ENCODE assay signal across 20 cellular contexts in the genomic region with DNA sequence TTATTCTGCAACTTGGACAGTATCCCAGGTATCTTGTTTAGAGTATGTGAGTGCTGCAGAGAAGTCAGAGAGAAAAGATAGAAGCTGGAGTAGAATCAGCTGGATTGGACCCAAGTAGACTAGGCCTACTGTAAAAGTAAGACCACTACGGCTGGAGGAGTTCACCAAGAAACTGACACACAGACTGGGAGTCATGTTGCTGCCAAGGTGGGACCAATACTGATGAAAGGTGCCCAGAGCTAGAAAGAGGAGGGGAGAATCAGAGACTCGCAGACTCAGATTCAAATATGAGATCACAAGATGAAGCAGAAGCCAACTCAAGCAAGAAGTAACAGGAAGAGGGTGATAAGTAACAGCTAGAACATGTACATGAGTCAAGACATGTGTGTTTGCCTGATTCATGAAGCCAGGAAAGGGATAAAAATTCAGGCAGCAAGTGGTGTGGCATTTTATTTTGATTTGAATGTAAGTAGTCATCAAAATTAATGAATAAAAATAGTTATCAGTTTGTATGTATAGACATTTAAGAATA.
"Had no signal": no experiment of that assay in that cellular context is flagged by ENCODE, and none has a peak within 500 bp of the region (broad histone marks: within the 10 kb centered on the region; RNA-seq: fewer than 3 reads in every experiment).

No MANE protein-coding gene starts in this region.

- H3K27me3 ChIP-seq: right atrium auricular region, suprapubic skin had no signal

- H3K9me3 ChIP-seq: right atrium auricular region, suprapubic skin had no signal

- H3K4me3 ChIP-seq: coronary artery, right atrium auricular region, suprapubic skin had no signal

- H3K36me3 Mint-ChIP-seq: type B pancreatic cell had no signal

- H3K4me1 Mint-ChIP-seq: central memory CD8-positive, alpha-beta T cell; nephron progenitor cell had no signal

- H3K27ac ChIP-seq: right atrium auricular region, suprapubic skin, VCaP had no signal

- H3K27ac Mint-ChIP-seq: nephron progenitor cell, progenitor cell of endocrine pancreas, type B pancreatic cell had no signal

- H3K27me3 Mint-ChIP-seq: central memory CD8-positive, alpha-beta T cell; progenitor cell of endocrine pancreas; type B pancreatic cell had no signal

- H3K36me3 ChIP-seq: right atrium auricular region, suprapubic skin had no signal

- H3K9me3 Mint-ChIP-seq: nephron progenitor cell, type B pancreatic cell had no signal

- H3K4me3 Mint-ChIP-seq: central memory CD8-positive, alpha-beta T cell; nephron progenitor cell; type B pancreatic cell had no signal

- H3K4me1 ChIP-seq: right atrium auricular region had no signal

- ATAC-seq: left ventricle myocardium superior; stimulated activated naive CD8-positive, alpha-beta T cell treated with anti-CD3 and anti-CD28 coated beads, Interleukin-15, Interleukin-2, amounts not matched to agents 100 U/mL and 50 U/mL, for 24 hours had no signal

- DNase-seq: activated CD4-positive, alpha-beta T cell treated with anti-CD3 and anti-CD28 coated beads for 1 hour; activated CD4-positive, alpha-beta T cell treated with anti-CD3 and anti-CD28 coated beads, Interleukin-2, amount 50 U/mL, for 48 hours; activated naive CD4-positive, alpha-beta T cell treated with anti-CD3 and anti-CD28 coated beads, Interleukin-2, amount 50 U/mL, for 16 hours; effector CD4-positive, alpha-beta T cell; glutamatergic neuron; hypothalamus; left ventricle myocardium superior; mesendoderm; nephron progenitor cell; occipital lobe; small intestine; stimulated activated naive CD8-positive, alpha-beta T cell treated with anti-CD3 and anti-CD28 coated beads, Interleukin-15, Interleukin-2, amounts not matched to agents 100 U/mL and 50 U/mL, for 24 hours; T-helper 1 cell had no signal
